16 cellular contexts compared by ENCODE assay signal in the genomic region with DNA sequence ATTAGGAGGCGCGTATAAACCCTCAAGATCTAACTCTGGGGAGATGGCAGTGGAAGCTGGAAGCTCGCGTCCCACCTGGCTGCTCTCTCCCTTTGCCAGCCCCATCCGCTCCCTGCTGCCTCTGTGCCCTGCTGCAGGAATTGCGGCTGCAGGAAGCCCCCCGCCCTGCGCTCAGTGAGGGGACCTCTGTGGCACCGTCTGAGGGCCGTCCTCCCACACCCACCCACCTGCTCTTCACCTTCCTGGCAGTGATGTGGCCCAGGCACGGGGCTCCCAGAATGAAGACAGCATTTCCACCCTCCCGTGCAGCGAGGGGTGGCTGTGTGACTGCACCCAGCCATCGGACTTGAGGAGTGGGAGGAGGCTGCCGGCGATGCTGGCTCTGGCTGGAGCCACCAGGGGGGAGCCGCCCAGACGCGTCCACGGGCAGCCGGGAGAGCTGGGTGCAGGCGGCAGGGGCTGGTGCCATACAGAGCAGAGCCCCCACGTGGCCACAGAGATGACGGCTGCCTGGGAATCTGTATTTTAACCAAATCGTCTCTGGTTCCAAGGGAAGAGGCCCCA. TPM values are rescaled to one million over a fixed set of nuclear protein-coding genes. Genes with fewer than 3 reads are reported as not detected.
"Had no signal": no experiment of that assay in that cellular context is flagged by ENCODE, and none has a peak within 500 bp of the region (broad histone marks: within the 10 kb centered on the region; RNA-seq: fewer than 3 reads in every experiment).

No MANE protein-coding gene starts in this region.

- DNase-seq: activated CD4-positive, alpha-beta T cell treated with anti-CD3 and anti-CD28 coated beads, Interleukin-2, amount 50 U/mL, for 1 hour; activated naive CD4-positive, alpha-beta T cell; activated naive CD8-positive, alpha-beta T cell treated with anti-CD3 and anti-CD28 coated beads, Interleukin-2, amount 50 U/mL, for 24 hours; activated T-cell treated with anti-CD3 and anti-CD28 coated beads for 4 hours; esophagus squamous epithelium; midbrain; stimulated activated CD4-positive, alpha-beta T cell treated with anti-CD3 and anti-CD28 coated beads, Interleukin-1b, Interleukin-23, amount 100 ng/mL, for 48 hours; stomach had no signal

- H3K36me3 ChIP-seq: esophagus squamous epithelium, stomach, thoracic aorta had no signal

- H3K27ac ChIP-seq: esophagus squamous epithelium, stomach, thoracic aorta had no signal

- H3K4me3 Mint-ChIP-seq: activated naive CD8-positive, alpha-beta T cell treated with anti-CD3 and anti-CD28 coated beads, Interleukin-2, amount 50 U/mL, for 24 hours; neural crest cell; T-helper 2 cell treated with Interferon-gamma antibody and Interleukin-4, amounts not matched to agents 5 μg/mL and 100 μg/mL, for 36 hours had no signal

- H3K9me3 Mint-ChIP-seq: activated naive CD8-positive, alpha-beta T cell treated with anti-CD3 and anti-CD28 coated beads, Interleukin-2, amount 50 U/mL, for 24 hours; neural crest cell had no signal

- ATAC-seq: activated naive CD8-positive, alpha-beta T cell treated with anti-CD3 and anti-CD28 coated beads, Interleukin-2, amount 50 U/mL, for 24 hours; sciatic nerve had no signal

- H3K27ac Mint-ChIP-seq: activated naive CD8-positive, alpha-beta T cell treated with anti-CD3 and anti-CD28 coated beads, Interleukin-2, amount 50 U/mL, for 24 hours; T-helper 2 cell treated with Interferon-gamma antibody and Interleukin-4, amounts not matched to agents 5 μg/mL and 100 μg/mL, for 36 hours had no signal

- H3K9me3 ChIP-seq: esophagus squamous epithelium, stomach, thoracic aorta had no signal

- H3K4me3 ChIP-seq: esophagus squamous epithelium, stomach, thoracic aorta had no signal

RNA-seq across cellular contexts. Expression of gene GALNT9, which starts 28.3 kb away (rescaled TPM):
- total RNA-seq: activated CD8-positive, alpha-beta memory T cell treated with anti-CD3 and anti-CD28 coated beads for 36 hours; bronchial epithelial cell; esophagus squamous epithelium; fibroblast of villous mesenchyme; osteocyte; sciatic nerve had no signal
